ENCODE assay signal across 1 cellular context in genomic region chr17:68379692-68380677, GRCh38.
TF ChIP-seq lines count a peak whose summit lies in the region.

No MANE protein-coding gene starts in this region.

TF ChIP-seq in GM23338, 12 proteins besides CTCF, POLR2A, EP300 and RAD21 (continued from another document):
- TF ChIP-seq, protein P1, sequence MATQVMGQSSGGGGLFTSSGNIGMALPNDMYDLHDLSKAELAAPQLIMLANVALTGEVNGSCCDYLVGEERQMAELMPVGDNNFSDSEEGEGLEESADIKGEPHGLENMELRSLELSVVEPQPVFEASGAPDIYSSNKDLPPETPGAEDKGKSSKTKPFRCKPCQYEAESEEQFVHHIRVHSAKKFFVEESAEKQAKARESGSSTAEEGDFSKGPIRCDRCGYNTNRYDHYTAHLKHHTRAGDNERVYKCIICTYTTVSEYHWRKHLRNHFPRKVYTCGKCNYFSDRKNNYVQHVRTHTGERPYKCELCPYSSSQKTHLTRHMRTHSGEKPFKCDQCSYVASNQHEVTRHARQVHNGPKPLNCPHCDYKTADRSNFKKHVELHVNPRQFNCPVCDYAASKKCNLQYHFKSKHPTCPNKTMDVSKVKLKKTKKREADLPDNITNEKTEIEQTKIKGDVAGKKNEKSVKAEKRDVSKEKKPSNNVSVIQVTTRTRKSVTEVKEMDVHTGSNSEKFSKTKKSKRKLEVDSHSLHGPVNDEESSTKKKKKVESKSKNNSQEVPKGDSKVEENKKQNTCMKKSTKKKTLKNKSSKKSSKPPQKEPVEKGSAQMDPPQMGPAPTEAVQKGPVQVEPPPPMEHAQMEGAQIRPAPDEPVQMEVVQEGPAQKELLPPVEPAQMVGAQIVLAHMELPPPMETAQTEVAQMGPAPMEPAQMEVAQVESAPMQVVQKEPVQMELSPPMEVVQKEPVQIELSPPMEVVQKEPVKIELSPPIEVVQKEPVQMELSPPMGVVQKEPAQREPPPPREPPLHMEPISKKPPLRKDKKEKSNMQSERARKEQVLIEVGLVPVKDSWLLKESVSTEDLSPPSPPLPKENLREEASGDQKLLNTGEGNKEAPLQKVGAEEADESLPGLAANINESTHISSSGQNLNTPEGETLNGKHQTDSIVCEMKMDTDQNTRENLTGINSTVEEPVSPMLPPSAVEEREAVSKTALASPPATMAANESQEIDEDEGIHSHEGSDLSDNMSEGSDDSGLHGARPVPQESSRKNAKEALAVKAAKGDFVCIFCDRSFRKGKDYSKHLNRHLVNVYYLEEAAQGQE (IDR thresholded peaks at IDR 0.05; ENCODE audit: unreplicated experiment): no peak
- TF ChIP-seq POLR2AphosphoS5 (IDR thresholded peaks at IDR 0.05; ENCODE audit: low read depth): no peak
- TF ChIP-seq EZH2phosphoT487 (IDR thresholded peaks at IDR 0.05; ENCODE audit: unreplicated experiment): no peak
